Comparison of ENCODE assay signal across 2 cellular contexts in the genomic region with DNA sequence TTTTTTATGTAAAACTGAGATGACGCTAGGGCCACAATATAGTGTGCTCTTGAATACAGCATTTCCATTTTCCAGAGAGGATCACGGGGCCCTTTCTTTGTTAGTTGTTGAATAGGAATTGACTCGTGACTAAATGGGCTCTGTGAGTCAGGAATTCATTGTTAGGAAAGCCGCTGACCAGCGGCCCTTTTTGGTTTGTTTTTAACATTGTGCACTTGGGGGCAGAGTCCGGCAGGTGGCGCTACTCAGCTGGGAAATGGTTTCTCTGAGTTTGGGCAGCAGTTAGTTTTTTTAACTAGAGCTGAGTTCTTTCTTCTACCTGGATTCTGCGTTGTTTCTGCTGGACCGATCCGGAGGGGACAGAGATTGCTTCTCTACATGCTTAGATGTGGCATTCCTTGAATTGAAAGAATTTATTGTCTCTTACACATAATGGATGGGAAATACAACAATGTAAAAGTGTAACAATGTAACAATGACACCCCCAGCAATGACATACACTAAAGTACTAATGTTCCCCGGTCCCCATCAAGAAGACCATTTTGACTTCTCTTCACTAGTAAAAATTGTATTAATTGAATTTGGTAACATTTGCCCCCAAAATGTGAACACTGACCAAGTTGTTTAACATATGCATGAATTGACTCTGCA.
A peak's percentile ranks its signal among the peaks of the same experiment; 100 is the strongest.
TF ChIP-seq lines count a peak whose summit lies in the region.

No MANE protein-coding gene starts in this region.

TF ChIP-seq in HEK293, 187 proteins besides CTCF, POLR2A, EP300 and RAD21 (continued from another document):
- TF ChIP-seq, protein P1, sequence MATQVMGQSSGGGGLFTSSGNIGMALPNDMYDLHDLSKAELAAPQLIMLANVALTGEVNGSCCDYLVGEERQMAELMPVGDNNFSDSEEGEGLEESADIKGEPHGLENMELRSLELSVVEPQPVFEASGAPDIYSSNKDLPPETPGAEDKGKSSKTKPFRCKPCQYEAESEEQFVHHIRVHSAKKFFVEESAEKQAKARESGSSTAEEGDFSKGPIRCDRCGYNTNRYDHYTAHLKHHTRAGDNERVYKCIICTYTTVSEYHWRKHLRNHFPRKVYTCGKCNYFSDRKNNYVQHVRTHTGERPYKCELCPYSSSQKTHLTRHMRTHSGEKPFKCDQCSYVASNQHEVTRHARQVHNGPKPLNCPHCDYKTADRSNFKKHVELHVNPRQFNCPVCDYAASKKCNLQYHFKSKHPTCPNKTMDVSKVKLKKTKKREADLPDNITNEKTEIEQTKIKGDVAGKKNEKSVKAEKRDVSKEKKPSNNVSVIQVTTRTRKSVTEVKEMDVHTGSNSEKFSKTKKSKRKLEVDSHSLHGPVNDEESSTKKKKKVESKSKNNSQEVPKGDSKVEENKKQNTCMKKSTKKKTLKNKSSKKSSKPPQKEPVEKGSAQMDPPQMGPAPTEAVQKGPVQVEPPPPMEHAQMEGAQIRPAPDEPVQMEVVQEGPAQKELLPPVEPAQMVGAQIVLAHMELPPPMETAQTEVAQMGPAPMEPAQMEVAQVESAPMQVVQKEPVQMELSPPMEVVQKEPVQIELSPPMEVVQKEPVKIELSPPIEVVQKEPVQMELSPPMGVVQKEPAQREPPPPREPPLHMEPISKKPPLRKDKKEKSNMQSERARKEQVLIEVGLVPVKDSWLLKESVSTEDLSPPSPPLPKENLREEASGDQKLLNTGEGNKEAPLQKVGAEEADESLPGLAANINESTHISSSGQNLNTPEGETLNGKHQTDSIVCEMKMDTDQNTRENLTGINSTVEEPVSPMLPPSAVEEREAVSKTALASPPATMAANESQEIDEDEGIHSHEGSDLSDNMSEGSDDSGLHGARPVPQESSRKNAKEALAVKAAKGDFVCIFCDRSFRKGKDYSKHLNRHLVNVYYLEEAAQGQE (tag by site-specific recombination; IDR thresholded peaks at IDR 0.05), result 0 out of 2 replicates have a peak, but pooled peaks have one; percentile 46
- TF ChIP-seq ZSCAN30 (tag by site-specific recombination; IDR thresholded peaks at IDR 0.05) (peak; percentile 42; the same call in 1 of the 2 replicates), ZNF292 (tag by site-specific recombination; IDR thresholded peaks at IDR 0.05; ENCODE audit: borderline replicate concordance, low read depth) (no peak), ZNF654 (tag by site-specific recombination; IDR thresholded peaks at IDR 0.05; ENCODE audit: low read depth) (peak; percentile 85)
- TF ChIP-seq, protein P2, sequence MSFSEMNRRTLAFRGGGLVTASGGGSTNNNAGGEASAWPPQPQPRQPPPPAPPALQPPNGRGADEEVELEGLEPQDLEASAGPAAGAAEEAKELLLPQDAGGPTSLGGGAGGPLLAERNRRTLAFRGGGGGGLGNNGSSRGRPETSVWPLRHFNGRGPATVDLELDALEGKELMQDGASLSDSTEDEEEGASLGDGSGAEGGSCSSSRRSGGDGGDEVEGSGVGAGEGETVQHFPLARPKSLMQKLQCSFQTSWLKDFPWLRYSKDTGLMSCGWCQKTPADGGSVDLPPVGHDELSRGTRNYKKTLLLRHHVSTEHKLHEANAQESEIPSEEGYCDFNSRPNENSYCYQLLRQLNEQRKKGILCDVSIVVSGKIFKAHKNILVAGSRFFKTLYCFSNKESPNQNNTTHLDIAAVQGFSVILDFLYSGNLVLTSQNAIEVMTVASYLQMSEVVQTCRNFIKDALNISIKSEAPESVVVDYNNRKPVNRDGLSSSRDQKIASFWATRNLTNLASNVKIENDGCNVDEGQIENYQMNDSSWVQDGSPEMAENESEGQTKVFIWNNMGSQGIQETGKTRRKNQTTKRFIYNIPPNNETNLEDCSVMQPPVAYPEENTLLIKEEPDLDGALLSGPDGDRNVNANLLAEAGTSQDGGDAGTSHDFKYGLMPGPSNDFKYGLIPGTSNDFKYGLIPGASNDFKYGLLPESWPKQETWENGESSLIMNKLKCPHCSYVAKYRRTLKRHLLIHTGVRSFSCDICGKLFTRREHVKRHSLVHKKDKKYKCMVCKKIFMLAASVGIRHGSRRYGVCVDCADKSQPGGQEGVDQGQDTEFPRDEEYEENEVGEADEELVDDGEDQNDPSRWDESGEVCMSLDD (tag by site-specific recombination; IDR thresholded peaks at IDR 0.05), result no peak
- TF ChIP-seq, protein P3, sequence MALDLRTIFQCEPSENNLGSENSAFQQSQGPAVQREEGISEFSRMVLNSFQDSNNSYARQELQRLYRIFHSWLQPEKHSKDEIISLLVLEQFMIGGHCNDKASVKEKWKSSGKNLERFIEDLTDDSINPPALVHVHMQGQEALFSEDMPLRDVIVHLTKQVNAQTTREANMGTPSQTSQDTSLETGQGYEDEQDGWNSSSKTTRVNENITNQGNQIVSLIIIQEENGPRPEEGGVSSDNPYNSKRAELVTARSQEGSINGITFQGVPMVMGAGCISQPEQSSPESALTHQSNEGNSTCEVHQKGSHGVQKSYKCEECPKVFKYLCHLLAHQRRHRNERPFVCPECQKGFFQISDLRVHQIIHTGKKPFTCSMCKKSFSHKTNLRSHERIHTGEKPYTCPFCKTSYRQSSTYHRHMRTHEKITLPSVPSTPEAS (tag by site-specific recombination; IDR thresholded peaks at IDR 0.05), result no peak

TF ChIP-seq in HepG2, 621 proteins besides CTCF, POLR2A, EP300 and RAD21 (continued from another document):
- TF ChIP-seq HHEX (CRISPR knock-in tag; IDR thresholded peaks at IDR 0.05), result no peak
- TF ChIP-seq AGO1 (IDR thresholded peaks at IDR 0.05; ENCODE audit: low read depth, low read length, poor library complexity, severe bottlenecking), result no peak
TF ChIP-seq in HepG2: peak in this region for 2.
